In genomic region chr1:160089883-160090282, GRCh38 we compare ENCODE assay signal across 12 cellular contexts. TPM values are rescaled to one million over a fixed set of nuclear protein-coding genes. Genes with fewer than 3 reads are reported as not detected.
"Had no signal": no experiment of that assay in that cellular context is flagged by ENCODE, and none has a peak within 500 bp of the region (broad histone marks: within the 10 kb centered on the region; RNA-seq: fewer than 3 reads in every experiment).

No MANE protein-coding gene starts in this region.

- H3K4me3 ChIP-seq: GM23248, HAP-1 had no signal

- H3K27ac ChIP-seq: GM23248, HL-60, KMS-11 had no signal

- DNase-seq: GM23248, GOT3, H7, KBM-7 had no signal

- ATAC-seq: HCT116, HepG2 had no signal

- H3K36me3 Mint-ChIP-seq: IgD-negative memory B cell had no signal

- H3K27ac Mint-ChIP-seq: IgD-negative memory B cell had no signal

- H3K9me3 Mint-ChIP-seq: IgD-negative memory B cell had no signal

- H3K4me3 Mint-ChIP-seq: IgD-negative memory B cell had no signal

RNA-seq across cellular contexts. Expression of gene KCNJ9, which starts 8.5 kb away (rescaled TPM):
- total RNA-seq: GM23248, H4, H7, HepG2, HT1080 had no signal

RNA-seq across cellular contexts. Expression of gene KCNJ10, which starts 19.9 kb away (rescaled TPM):
- total RNA-seq: GM23248, H4, H7, HT1080 had no signal

RNA-seq across cellular contexts. Expression of gene ATP1A2, which starts 25.7 kb away (rescaled TPM):
- total RNA-seq: H4, HepG2, HT1080 had no signal
